8 cellular contexts compared by ENCODE assay signal in the genomic region with DNA sequence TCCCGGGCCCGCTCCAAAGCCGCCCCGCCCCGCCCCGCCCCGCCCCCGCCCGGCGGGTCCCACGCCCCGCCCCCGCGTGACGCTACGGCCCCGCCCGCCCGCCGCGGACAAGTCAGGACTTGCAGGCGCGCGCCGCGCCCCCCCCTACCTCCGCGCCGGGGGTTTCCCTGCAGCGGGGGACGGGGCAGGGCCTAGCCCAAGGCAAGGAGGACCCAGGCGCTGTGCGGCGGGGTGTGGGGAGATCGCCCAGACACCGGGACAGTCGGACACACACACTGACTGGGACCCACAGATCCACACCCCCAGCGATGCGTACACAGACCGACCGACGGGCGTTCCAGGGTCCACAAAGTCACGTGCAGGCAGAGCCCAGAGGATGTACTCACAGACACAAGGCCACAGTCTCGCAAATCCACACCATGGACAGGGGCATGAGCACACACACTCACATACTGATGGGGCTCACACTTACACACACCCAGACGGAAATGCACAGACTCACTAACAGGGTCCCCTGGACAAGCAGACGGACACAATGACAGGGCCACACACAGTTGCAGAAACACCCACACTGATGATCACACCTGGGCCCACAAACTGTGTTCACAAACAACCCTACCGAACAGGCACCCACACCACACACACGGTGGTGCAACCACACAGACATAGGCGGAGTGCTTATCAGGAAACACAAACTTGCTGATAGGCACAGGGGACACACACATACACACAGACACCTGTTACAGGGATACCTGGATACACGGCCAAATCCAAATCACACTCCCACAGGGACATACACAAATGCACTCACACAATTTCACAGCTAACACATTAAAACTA. TPM values are rescaled to one million over a fixed set of nuclear protein-coding genes. Genes with fewer than 3 reads are reported as not detected.
DNase-seq lines count a peak whose midpoint lies in the region; ATAC-seq, FAIRE-seq and TF ChIP-seq lines count a peak whose summit lies in the region.

No MANE protein-coding gene starts in this region.

- H3K9me3 Mint-ChIP-seq in activated CD4-positive, alpha-beta T cell treated with anti-CD3 and anti-CD28 coated beads, Interleukin-2, amount 10 ng/mL, durations not matched to agents 24 days and 14 days = no peaks in the 10 kb centered on the region

- H3K79me2 ChIP-seq in GM23248 (ENCODE audit: insufficient read depth) = peaks cover 32% of the 10 kb centered on the region

- H3K4me3 Mint-ChIP-seq in activated CD4-positive, alpha-beta T cell treated with anti-CD3 and anti-CD28 coated beads, Interleukin-2, amount 10 ng/mL, durations not matched to agents 24 days and 14 days = peak overlapping the region; percentile 84

- TF ChIP-seq POLR2A in H54 (IDR thresholded peaks at IDR 0.05; ENCODE audit: low read depth, low read length) = no peak; the same call in 1 of the 2 replicates

- ATAC-seq in left lobe of liver = peak; percentile 70

- H3K9ac ChIP-seq in GM23248 = peak overlapping the region; percentile 85

- H3K27me3 Mint-ChIP-seq in activated CD4-positive, alpha-beta T cell treated with anti-CD3 and anti-CD28 coated beads, Interleukin-2, amount 10 ng/mL, durations not matched to agents 24 days and 14 days = peaks cover 2% of the 10 kb centered on the region

- peak overlapping the region; percentile 87 for H3K27ac Mint-ChIP-seq in activated CD4-positive, alpha-beta T cell treated with anti-CD3 and anti-CD28 coated beads, Interleukin-2, amount 10 ng/mL, durations not matched to agents 24 days and 14 days

- WGBS in GM23248 (ENCODE audit: low coverage in 1 of 2, low lambda C conversion rate in 2 of 2, missing lambda C conversion rate in 2 of 2), 2 experiments = 7 to 16% methylated on average over 19 to 41 of the region's 51 CpGs

- in situ Hi-C loops in GM23248 (cut with MboI) = no loop called here

- DNase-seq in D721Med (ENCODE audit: insufficient read length, low spot score) = peak; percentile 65
- DNase-seq in GM23248 = peak; percentile 93
- DNase-seq in NCI-H2196 treated with DMSO at 0.1 percent for 48 hours (lab: John Stamatoyannopoulos, UW; ENCODE audit: unreplicated experiment) = peak; percentile 63
- DNase-seq in activated CD4-positive, alpha-beta T cell treated with anti-CD3 and anti-CD28 coated beads, Interleukin-2, amount 10 ng/mL, durations not matched to agents 24 days and 14 days = peak; percentile 98
- DNase-seq in dedifferentiated amniotic fluid mesenchymal stem cell (ENCODE audit: extremely low spot score) = peak; percentile 61
- DNase-seq in left lobe of liver (ENCODE audit: low spot score) = peak; percentile 87
- DNase-seq in stimulated activated CD4-positive, alpha-beta T cell treated with anti-CD3 and anti-CD28 coated beads, Interleukin-2, amount 100 ng/mL, for 24 hours = peak; percentile 89 to 91
- DNase-seq in H54 (ENCODE audit: insufficient read length, low spot score) = no peak

- peak overlapping the region; percentile 71 for H2AFZ ChIP-seq in GM23248

- peak overlapping the region; percentile 74 for H3K4me2 ChIP-seq in GM23248 (ENCODE audit: unreplicated experiment)

- H3K4me3 ChIP-seq in GM23248 = peak overlapping the region; percentile 83

- H3K9me3 ChIP-seq in GM23248 (ENCODE audit: low read depth) = no peaks in the 10 kb centered on the region

- no peaks in the 10 kb centered on the region for H3K36me3 ChIP-seq in GM23248 (ENCODE audit: low read depth)

- no peak for TF ChIP-seq CTCF in D721Med (IDR thresholded peaks at IDR 0.05; ENCODE audit: insufficient read depth, missing control alignments)

- H3K36me3 Mint-ChIP-seq in activated CD4-positive, alpha-beta T cell treated with anti-CD3 and anti-CD28 coated beads, Interleukin-2, amount 10 ng/mL, durations not matched to agents 24 days and 14 days (ENCODE audit: low read depth) = peaks cover 4% of the 10 kb centered on the region

- FAIRE-seq in D721Med (lab: Jason Lieb, UNC) (no peak), H54 (lab: Jason Lieb, UNC) (no peak)

- no peaks in the 10 kb centered on the region for H3K27me3 ChIP-seq in GM23248 (replicated peaks; ENCODE audit: insufficient read depth)

- no peaks in the 10 kb centered on the region for H3K9me2 ChIP-seq in GM23248 (ENCODE audit: insufficient read depth)

- H3K27ac ChIP-seq in GM23248 = peak overlapping the region; percentile 89

- 0 out of 2 replicates have a peak, but pooled peaks cover 15% of the 10 kb centered on the region for H3K4me1 ChIP-seq in GM23248 (ENCODE audit: insufficient read depth)

- H3F3A ChIP-seq in GM23248 (ENCODE audit: insufficient read depth) = peaks cover 28% of the 10 kb centered on the region

- peaks cover 23% of the 10 kb centered on the region for H3K4me1 Mint-ChIP-seq in activated CD4-positive, alpha-beta T cell treated with anti-CD3 and anti-CD28 coated beads, Interleukin-2, amount 10 ng/mL, durations not matched to agents 24 days and 14 days

- H4K20me1 ChIP-seq in GM23248 (ENCODE audit: insufficient read depth) = no peaks in the 10 kb centered on the region

- intact Hi-C loops in activated CD4-positive, alpha-beta T cell treated with anti-CD3 and anti-CD28 coated beads, Interleukin-2, amount 10 ng/mL, durations not matched to agents 24 days and 14 days (cut with micrococcal nuclease) = loop anchor here (1.0 to 2.0 kb wide), 5 partner anchors 10 to 82 kb away; a partner anchor contains a TSS

RNA-seq across cellular contexts. Expression of a gene that starts 0.4 kb away (rescaled TPM):
- 11.9 and 14.6 TPM in 2 replicates for total RNA-seq in GM23248 (2014; rRNA removed; shearing (Covaris generic))
- polyA plus RNA-seq in GM23248 (2016; fragmentation: Nextera tagmentation; extraction: Ambion mirVana) = 6.2 and 6.3 TPM in 2 replicates
- 17.4 and 17.6 TPM in 2 replicates for total RNA-seq in activated CD4-positive, alpha-beta T cell treated with anti-CD3 and anti-CD28 coated beads, Interleukin-2, amount 10 ng/mL, durations not matched to agents 24 days and 14 days
- total RNA-seq in left lobe of liver = 2.7 TPM

RNA-seq across cellular contexts. Expression of a gene that starts 24.9 kb away (rescaled TPM):
- 7.3 and 11.1 TPM in 2 replicates for total RNA-seq in GM23248 (2014; rRNA removed; shearing (Covaris generic))
- polyA plus RNA-seq in GM23248 (2016; fragmentation: Nextera tagmentation; extraction: Ambion mirVana) = 4.1 and 5.8 TPM in 2 replicates
- total RNA-seq in activated CD4-positive, alpha-beta T cell treated with anti-CD3 and anti-CD28 coated beads, Interleukin-2, amount 10 ng/mL, durations not matched to agents 24 days and 14 days = 40.6 and 44.6 TPM in 2 replicates
- total RNA-seq in left lobe of liver = 10.4 TPM

RNA-seq across cellular contexts. Expression of a gene that starts 43.2 kb away (rescaled TPM):
- 2.9 and 5.2 TPM in 2 replicates for total RNA-seq in GM23248 (2014; rRNA removed; shearing (Covaris generic))
- 14.1 and 14.5 TPM in 2 replicates for polyA plus RNA-seq in GM23248 (2016; fragmentation: Nextera tagmentation; extraction: Ambion mirVana)
- 10.6 and 11.0 TPM in 2 replicates for total RNA-seq in activated CD4-positive, alpha-beta T cell treated with anti-CD3 and anti-CD28 coated beads, Interleukin-2, amount 10 ng/mL, durations not matched to agents 24 days and 14 days
- 5.6 TPM for total RNA-seq in left lobe of liver
